ENCODE assay signal across 8 cellular contexts in the genomic region with DNA sequence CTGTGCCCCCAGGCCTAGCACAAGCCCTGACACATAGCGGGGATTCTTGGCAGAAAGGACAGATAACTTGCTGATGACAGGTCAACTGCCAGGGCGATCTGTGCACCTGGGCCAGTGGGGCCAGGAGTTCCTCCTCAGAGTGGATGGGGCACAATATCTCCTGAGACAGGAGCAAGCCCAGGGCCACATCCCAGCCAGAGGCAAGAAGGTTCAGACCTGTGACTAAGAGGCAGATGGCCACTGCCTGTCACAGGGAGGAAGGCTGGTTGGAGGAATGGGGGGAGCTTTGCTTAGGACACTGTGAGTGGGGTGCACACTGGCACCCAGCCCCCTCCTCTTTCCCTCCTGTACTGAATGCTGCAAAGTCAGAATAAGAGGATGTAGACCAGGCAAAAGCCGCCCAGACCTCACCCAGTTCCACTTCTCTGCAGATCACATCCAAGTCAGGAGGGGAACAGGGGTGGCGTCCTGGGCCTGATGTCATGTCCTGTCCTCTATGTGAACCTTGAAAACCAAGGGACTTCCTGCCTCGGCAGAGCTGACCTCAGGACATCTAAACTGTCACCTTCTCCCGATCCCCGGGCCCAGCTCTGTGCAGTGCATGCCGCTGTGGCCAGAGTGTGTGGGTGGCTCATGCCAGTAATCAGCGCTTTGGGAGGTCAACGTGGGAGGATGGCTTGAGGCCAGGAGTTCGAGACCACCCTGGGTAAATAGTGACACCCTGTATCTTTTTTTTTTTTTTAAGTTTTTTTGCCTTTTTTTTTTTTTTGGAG. TPM values are rescaled to one million over a fixed set of nuclear protein-coding genes. Genes with fewer than 3 reads are reported as not detected.
DNase-seq lines count a peak whose midpoint lies in the region; ATAC-seq and TF ChIP-seq lines count a peak whose summit lies in the region.

No MANE protein-coding gene starts in this region.

- no peak overlapping the region for H3K23ac ChIP-seq in mesenchymal stem cell (ENCODE audit: low read length in 2 of 2)

- no peaks in the 10 kb centered on the region for H3K9me3 ChIP-seq in mesenchymal stem cell (ENCODE audit: control insufficient read depth, low read length)

- no peak overlapping the region for H2AFZ ChIP-seq in mesenchymal stem cell (ENCODE audit: low read depth, low read length)

- H3K14ac ChIP-seq in mesenchymal stem cell (ENCODE audit: low read length in 2 of 2) = no peak overlapping the region

- peaks cover 10 to 28% of the 10 kb centered on the region in 2 experiments for H3K36me3 ChIP-seq in mesenchymal stem cell (ENCODE audit: control insufficient read depth in 1 of 2, insufficient read depth in 2 of 2, low read depth in 1 of 2, low read length in 2 of 2)

- H3K4me3 Mint-ChIP-seq in T-helper 2 cell treated with Interferon-gamma antibody and Interleukin-4, amounts not matched to agents 5 μg/mL and 100 μg/mL, for 36 hours = peak overlapping the region; percentile 90

- peak overlapping the region; percentile 32 for H4K8ac ChIP-seq in mesenchymal stem cell (ENCODE audit: low read length)

- TF ChIP-seq CTCF in coronary artery (IDR thresholded peaks at IDR 0.05) = no peak

- H3K4me1 Mint-ChIP-seq in T-helper 2 cell treated with Interferon-gamma antibody and Interleukin-4, amounts not matched to agents 5 μg/mL and 100 μg/mL, for 36 hours (ENCODE audit: low read depth) = peaks cover 6% of the 10 kb centered on the region

- peak overlapping the region; percentile 94 for H3K9ac ChIP-seq in mesenchymal stem cell (ENCODE audit: low read length)

- peak; percentile 70 for ATAC-seq in GM19395 (IDR thresholded peaks at IDR 0.05; ENCODE audit: unreplicated experiment)
- ATAC-seq in HG03520 (IDR thresholded peaks at IDR 0.05; ENCODE audit: unreplicated experiment) = peak; percentile 66

- no peak overlapping the region for H3K4ac ChIP-seq in mesenchymal stem cell (ENCODE audit: low read depth in 1 of 2, low read length in 2 of 2)

- H3K27ac Mint-ChIP-seq in T-helper 2 cell treated with Interferon-gamma antibody and Interleukin-4, amounts not matched to agents 5 μg/mL and 100 μg/mL, for 36 hours = peak overlapping the region; percentile 96

- peak overlapping the region; percentile 35 for H4K91ac ChIP-seq in mesenchymal stem cell (ENCODE audit: low read length)

- H3K4me2 ChIP-seq in mesenchymal stem cell (ENCODE audit: low read length, poor library complexity, severe bottlenecking) = peak overlapping the region; percentile 19

- no peaks in the 10 kb centered on the region for H3K27me3 Mint-ChIP-seq in T-helper 2 cell treated with Interferon-gamma antibody and Interleukin-4, amounts not matched to agents 5 μg/mL and 100 μg/mL, for 36 hours (ENCODE audit: low read depth)

- WGBS in mesenchymal stem cell = 75% methylated on average over 10 of the region's 11 CpGs

- H3K18ac ChIP-seq in mesenchymal stem cell (ENCODE audit: low read depth in 1 of 2, low read length in 2 of 2) = no peak overlapping the region

- no peaks in the 10 kb centered on the region for H3K9me3 Mint-ChIP-seq in T-helper 2 cell treated with Interferon-gamma antibody and Interleukin-4, amounts not matched to agents 5 μg/mL and 100 μg/mL, for 36 hours

- peaks cover 18% of the 10 kb centered on the region for H3K4me1 ChIP-seq in mesenchymal stem cell (ENCODE audit: control insufficient read depth, insufficient read depth, low read depth, low read length)

- H2BK12ac ChIP-seq in mesenchymal stem cell (ENCODE audit: low read length in 2 of 2) = no peak overlapping the region

- no peak overlapping the region for H2AK5ac ChIP-seq in mesenchymal stem cell (ENCODE audit: low read length, severe bottlenecking)

- no peak overlapping the region for H2BK120ac ChIP-seq in mesenchymal stem cell (ENCODE audit: low read depth, low read length)

- H3K36me3 Mint-ChIP-seq in T-helper 2 cell treated with Interferon-gamma antibody and Interleukin-4, amounts not matched to agents 5 μg/mL and 100 μg/mL, for 36 hours (ENCODE audit: low read depth) = peaks cover 23% of the 10 kb centered on the region

- H3K27ac ChIP-seq in coronary artery (peak overlapping the region in 1 of 2 donors; percentile 63), mesenchymal stem cell (ENCODE audit: low read length, poor library complexity, severe bottlenecking) (no peak overlapping the region)

- DNase-seq in CD1c-positive myeloid dendritic cell (ENCODE audit: extremely low spot score) (peak; percentile 96), coronary artery (ENCODE audit: low spot score) (no peak), mesenchymal stem cell (peak; percentile 27), middle frontal gyrus (ENCODE audit: extremely low spot score, low spot score) (no peak)
- DNase-seq in T-helper 2 cell treated with Interferon-gamma antibody and Interleukin-4, amounts not matched to agents 5 μg/mL and 100 μg/mL, for 36 hours (ENCODE audit: low spot score) = peak; percentile 63
- DNase-seq in stimulated activated naive CD4-positive, alpha-beta T cell (lab: John Stamatoyannopoulos, UW) = peak in 5 of 6 experiments; percentile 3 to 20 (median 15)

- H3K4me3 ChIP-seq in coronary artery (peak overlapping the region; percentile 96), mesenchymal stem cell (ENCODE audit: insufficient read depth in 1 of 2, low read depth in 1 of 2, low read length in 2 of 2) (peak overlapping the region in 1 of 2 experiments; percentile 83)

- H3K27me3 ChIP-seq in mesenchymal stem cell (ENCODE audit: control insufficient read depth in 1 of 2, insufficient read depth in 1 of 2, low read length in 2 of 2) = no peaks in the 10 kb centered on the region

- H2BK15ac ChIP-seq in mesenchymal stem cell (ENCODE audit: low read depth, poor library complexity, severe bottlenecking) = no peak overlapping the region

- H2BK5ac ChIP-seq in mesenchymal stem cell (ENCODE audit: low read depth, low read length, poor library complexity, severe bottlenecking) = no peak overlapping the region

- H3K79me1 ChIP-seq in mesenchymal stem cell (replicated peaks; ENCODE audit: low read length, poor library complexity, severe bottlenecking) = peaks cover 23% of the 10 kb centered on the region

RNA-seq across cellular contexts. Expression of a gene that starts 1.3 kb away (rescaled TPM):
- polyA plus RNA-seq in mesenchymal stem cell (2013, experiment 1 of 2) = 26.6 TPM
- polyA plus RNA-seq in mesenchymal stem cell (2013, experiment 2 of 2) = 26.9 TPM

Comparison
In these comparisons a context has a peak if more than half of its experiments do, and no peak if none do; other contexts are left out.
1. DNase-seq: peak in CD1c-positive myeloid dendritic cell (single experiment), T-helper 2 cell treated with Interferon-gamma antibody and Interleukin-4, amounts not matched to agents 5 μg/mL and 100 μg/mL, for 36 hours (single experiment), mesenchymal stem cell (single experiment) and stimulated activated naive CD4-positive, alpha-beta T cell (5 of 6); none in coronary artery (single experiment) and middle frontal gyrus (single experiment).